20 cellular contexts compared by ENCODE assay signal in genomic region chr18:72410399-72410798, GRCh38.
"Had no signal": no experiment of that assay in that cellular context is flagged by ENCODE, and none has a peak within 500 bp of the region (broad histone marks: within the 10 kb centered on the region; RNA-seq: fewer than 3 reads in every experiment).

No MANE protein-coding gene starts in this region.

- H3K36me3 ChIP-seq: neutrophil, ovary, prostate gland, right atrium auricular region, upper lobe of left lung had no signal

- H3K4me3 ChIP-seq: ovary, prostate gland, right atrium auricular region, upper lobe of left lung had no signal

- H3K27ac ChIP-seq: neutrophil, ovary, prostate gland, right atrium auricular region, upper lobe of left lung, VCaP had no signal

- H3K27me3 ChIP-seq: neutrophil, ovary, right atrium auricular region, upper lobe of left lung had no signal

- DNase-seq: activated CD4-positive, alpha-beta memory T cell treated with anti-CD3 and anti-CD28 coated beads, Interleukin-2, amount 10 ng/mL, durations not matched to agents 7 days and 5 days; activated CD4-positive, alpha-beta T cell treated with anti-CD3 and anti-CD28 coated beads, Interleukin-2, amount 10 ng/mL, durations not matched to agents 24 days and 14 days; activated effector memory CD4-positive, alpha-beta T cell treated with Interleukin-2 at 50 U/mL for 16 hours; activated naive CD4-positive, alpha-beta T cell treated with anti-CD3 and anti-CD28 coated beads for 36 hours; activated T-cell treated with anti-CD3 and anti-CD28 coated beads, Interleukin-2, amount 50 U/mL, for 72 hours; amygdala; dermis blood vessel endothelial cell; effector CD8-positive, alpha-beta T cell; hypothalamus; left cardiac atrium; ovary; stimulated activated CD4-positive, alpha-beta T cell treated with anti-CD3 and anti-CD28 coated beads, Interleukin-4, amount 100 ng/mL, for 24 hours; stimulated activated naive CD8-positive, alpha-beta T cell treated with anti-CD3 and anti-CD28 coated beads, Interleukin-15, Interleukin-2, amounts not matched to agents 100 U/mL and 50 U/mL, for 24 hours; upper lobe of left lung had no signal

- H3K9me3 ChIP-seq: neutrophil, ovary, prostate gland, right atrium auricular region had no signal

- ATAC-seq: activated CD4-positive, CD25-positive, alpha-beta regulatory T cell treated with anti-CD3 and anti-CD28 coated beads, Interleukin-2, amount 50 U/mL, for 24 hours; activated T-cell treated with anti-CD3 and anti-CD28 coated beads, Interleukin-2, amount 50 U/mL, for 72 hours; left cardiac atrium; natural killer cell treated with Interleukin-12 subunit alpha and Interleukin-12 subunit beta and Interleukin-15 and Interleukin-18, amount 100 ng/mL, for 72 hours; stimulated activated naive CD8-positive, alpha-beta T cell treated with anti-CD3 and anti-CD28 coated beads, Interleukin-15, Interleukin-2, amounts not matched to agents 100 U/mL and 50 U/mL, for 24 hours had no signal

- H3K4me1 ChIP-seq: prostate gland, right atrium auricular region, upper lobe of left lung had no signal
